ENCODE assay signal across 10 cellular contexts in the genomic region with DNA sequence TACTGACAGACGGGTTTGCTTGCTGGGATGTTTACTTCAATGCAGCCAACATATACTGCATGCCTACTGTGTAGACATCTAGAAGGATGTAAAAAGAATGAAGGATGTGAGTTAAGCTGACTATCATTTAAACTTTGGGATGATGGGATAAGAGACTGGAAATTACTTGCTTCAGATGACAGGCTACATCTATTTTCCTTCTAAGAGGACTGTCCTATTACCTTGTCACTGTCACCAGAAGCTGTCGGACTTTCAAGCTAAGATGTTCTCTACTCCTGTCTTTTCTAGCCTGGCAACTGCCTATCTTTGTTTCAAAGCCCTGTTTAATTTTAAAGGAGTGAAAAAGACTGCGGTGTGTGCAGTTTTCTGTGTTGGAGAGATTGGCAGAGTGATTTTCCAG.
"Had no signal": no experiment of that assay in that cellular context is flagged by ENCODE, and none has a peak within 500 bp of the region (broad histone marks: within the 10 kb centered on the region; RNA-seq: fewer than 3 reads in every experiment).

No MANE protein-coding gene starts in this region.

- H3K27ac ChIP-seq: GM23248 had no signal

- DNase-seq: GM23248, GOT3, H7, H9, HCEC 1CT, HFFc6 had no signal

- H3K4me2 ChIP-seq: GM23338 had no signal

- H3K4me1 ChIP-seq: HAP-1 had no signal

- H3K4me3 ChIP-seq: GM23248, GM23338, HAP-1 had no signal

- H3K4me3 Mint-ChIP-seq: GM23338, H9, HFFc6 had no signal

- H2AFZ ChIP-seq: GM23248, GM23338 had no signal

- FAIRE-seq: H1, H54 had no signal

- H3K9ac ChIP-seq: GM23248 had no signal

- H3K27ac Mint-ChIP-seq: GM23338, H9, HFFc6 had no signal

- H3K36me3 ChIP-seq: HAP-1 had no signal

- H3K9me3 ChIP-seq: HAP-1 had no signal
